Comparison of ENCODE assay signal across 1 cellular context in genomic region chr20:17664025-17664638, GRCh38.
TF ChIP-seq lines count a peak whose summit lies in the region.

No MANE protein-coding gene starts in this region.

TF ChIP-seq in K562, 482 proteins besides CTCF, POLR2A, EP300 and RAD21:
- TF ChIP-seq BCL6 (CRISPR knock-in tag; IDR thresholded peaks at IDR 0.05) = no peak
- no peak for TF ChIP-seq PTBP1 (IDR thresholded peaks at IDR 0.05; ENCODE audit: low read depth, low read length)
- no peak for TF ChIP-seq TEAD1 (CRISPR knock-in tag; IDR thresholded peaks at IDR 0.05)
- no peak for TF ChIP-seq KDM1A (IDR thresholded peaks at IDR 0.05)
- TF ChIP-seq OTX1 (CRISPR knock-in tag; IDR thresholded peaks at IDR 0.05) = no peak
- TF ChIP-seq C11orf30 (IDR thresholded peaks at IDR 0.05; ENCODE audit: low read depth) = no peak
- TF ChIP-seq CREB1 (IDR thresholded peaks at IDR 0.05) = no peak
- TF ChIP-seq CREB1 (CRISPR knock-in tag; IDR thresholded peaks at IDR 0.05) = no peak
- no peak for TF ChIP-seq HNRNPH1 (optimal IDR thresholded peaks at IDR 0.05; ENCODE audit: low read depth, low read length)
- no peak for TF ChIP-seq ETS1 (conservative IDR thresholded peaks at IDR 0.05; ENCODE audit: control insufficient read depth, low read depth, low read length)
- TF ChIP-seq ADNP (tag; IDR thresholded peaks at IDR 0.05) = no peak
- TF ChIP-seq MYC (IDR thresholded peaks at IDR 0.05; ENCODE audit: low read depth, low read length) = no peak
- TF ChIP-seq MYC (CRISPR knock-in tag; IDR thresholded peaks at IDR 0.05; ENCODE audit: borderline replicate concordance, low read depth) = no peak
- no peak for TF ChIP-seq RBM39 (optimal IDR thresholded peaks at IDR 0.05; ENCODE audit: low read depth, low read length)
- TF ChIP-seq ZBTB40 (IDR thresholded peaks at IDR 0.05) = no peak
- no peak for TF ChIP-seq ZBTB40 (CRISPR knock-in tag; IDR thresholded peaks at IDR 0.05)
- TF ChIP-seq MCM7 (IDR thresholded peaks at IDR 0.05) = no peak
- TF ChIP-seq ZNF778 (CRISPR knock-in tag; IDR thresholded peaks at IDR 0.05) = no peak
- TF ChIP-seq RBM25 (IDR thresholded peaks at IDR 0.05; ENCODE audit: low read depth, low read length, severe bottlenecking) = no peak
- TF ChIP-seq CAMTA2 (CRISPR knock-in tag; conservative IDR thresholded peaks at IDR 0.05) = no peak
- TF ChIP-seq ZNF143 (CRISPR knock-in tag; IDR thresholded peaks at IDR 0.05) = no peak
- TF ChIP-seq ZNF395 (CRISPR knock-in tag; IDR thresholded peaks at IDR 0.05) = no peak
- no peak for TF ChIP-seq SFPQ (IDR thresholded peaks at IDR 0.05; ENCODE audit: low read depth, low read length)
